In genomic region chr9:18688581-18688980, GRCh38 we compare ENCODE assay signal across 12 cellular contexts.
DNase-seq lines count a peak whose midpoint lies in the region; ATAC-seq and TF ChIP-seq lines count a peak whose summit lies in the region.
"Had no signal": no experiment of that assay in that cellular context is flagged by ENCODE, and none has a peak within 500 bp of the region (broad histone marks: within the 10 kb centered on the region; RNA-seq: fewer than 3 reads in every experiment).

No MANE protein-coding gene starts in this region.

- TF ChIP-seq CTCF in epithelial cell of esophagus (IDR thresholded peaks at IDR 0.05; ENCODE audit: insufficient read depth, low read depth, low read length, missing control alignments): no peak
- no peak for TF ChIP-seq CTCF in Peyer's patch (IDR thresholded peaks at IDR 0.05)

- H3K18ac ChIP-seq in trophoblast cell (ENCODE audit: low read length): no peak overlapping the region

- no peaks in the 10 kb centered on the region for H3K36me3 Mint-ChIP-seq in T-cell
- H3K36me3 Mint-ChIP-seq in activated naive CD4-positive, alpha-beta T cell treated with anti-CD3 and anti-CD28 coated beads, Interleukin-2, amount 10 ng/mL, durations not matched to agents 7 days and 5 days: no peaks in the 10 kb centered on the region
- H3K36me3 Mint-ChIP-seq: CD8-positive, alpha-beta memory T cell had no signal

- peak; percentile 3 for DNase-seq in NCI-H1694 (lab: John Stamatoyannopoulos, UW)
- no peak for DNase-seq in NCI-H1694 treated with DMSO at 0.1 percent for 48 hours (lab: John Stamatoyannopoulos, UW)
- peak; percentile 21 for DNase-seq in RKO (ENCODE audit: low spot score)
- peak; percentile 88 for DNase-seq in epithelial cell of esophagus (ENCODE audit: low read depth)
- peak; percentile 64 to 66 for DNase-seq in trophoblast cell
- no peak for DNase-seq in T-cell
- DNase-seq in activated naive CD4-positive, alpha-beta T cell treated with anti-CD3 and anti-CD28 coated beads, Interleukin-2, amount 10 ng/mL, durations not matched to agents 7 days and 5 days: no peak
- no peak for DNase-seq in Peyer's patch
- DNase-seq: Caco-2; CD8-positive, alpha-beta memory T cell; DMS53 had no signal

- H3K27me3 Mint-ChIP-seq in T-cell: no peaks in the 10 kb centered on the region
- no peaks in the 10 kb centered on the region for H3K27me3 Mint-ChIP-seq in activated naive CD4-positive, alpha-beta T cell treated with anti-CD3 and anti-CD28 coated beads, Interleukin-2, amount 10 ng/mL, durations not matched to agents 7 days and 5 days
- H3K27me3 Mint-ChIP-seq: CD8-positive, alpha-beta memory T cell had no signal

- H3K9me3 ChIP-seq in trophoblast cell (ENCODE audit: insufficient read depth, low read depth, low read length) (no peaks in the 10 kb centered on the region), Peyer's patch (no peaks in the 10 kb centered on the region)
- H3K9me3 ChIP-seq: Caco-2 had no signal

- H2BK12ac ChIP-seq in trophoblast cell (ENCODE audit: low read length): no peak overlapping the region

- no peak overlapping the region for H2BK5ac ChIP-seq in trophoblast cell (ENCODE audit: low read depth, low read length, poor library complexity)

- no peak overlapping the region for H3K27ac Mint-ChIP-seq in T-cell
- H3K27ac Mint-ChIP-seq in activated naive CD4-positive, alpha-beta T cell treated with anti-CD3 and anti-CD28 coated beads, Interleukin-2, amount 10 ng/mL, durations not matched to agents 7 days and 5 days: no peak overlapping the region
- H3K27ac Mint-ChIP-seq: CD8-positive, alpha-beta memory T cell had no signal

- H3K23ac ChIP-seq in trophoblast cell (ENCODE audit: low read length): no peak overlapping the region

- no peak overlapping the region for H3K9ac ChIP-seq in trophoblast cell (ENCODE audit: low read length)

- H3K27me3 ChIP-seq in trophoblast cell (ENCODE audit: insufficient read depth, low read length) (no peaks in the 10 kb centered on the region), Peyer's patch (no peaks in the 10 kb centered on the region)

- H2AFZ ChIP-seq in trophoblast cell (ENCODE audit: insufficient read depth, low read length, poor library complexity): no peak overlapping the region

- H3K4me1 Mint-ChIP-seq in T-cell: no peaks in the 10 kb centered on the region
- no peaks in the 10 kb centered on the region for H3K4me1 Mint-ChIP-seq in activated naive CD4-positive, alpha-beta T cell treated with anti-CD3 and anti-CD28 coated beads, Interleukin-2, amount 10 ng/mL, durations not matched to agents 7 days and 5 days
- H3K4me1 Mint-ChIP-seq: CD8-positive, alpha-beta memory T cell had no signal

- no peak overlapping the region for H4K8ac ChIP-seq in trophoblast cell (ENCODE audit: low read depth, low read length)

- H3K4me3 Mint-ChIP-seq in T-cell: no peak overlapping the region
- H3K4me3 Mint-ChIP-seq in activated naive CD4-positive, alpha-beta T cell treated with anti-CD3 and anti-CD28 coated beads, Interleukin-2, amount 10 ng/mL, durations not matched to agents 7 days and 5 days: no peak overlapping the region
- H3K4me3 Mint-ChIP-seq: CD8-positive, alpha-beta memory T cell had no signal

- no peaks in the 10 kb centered on the region for H3K79me2 ChIP-seq in trophoblast cell (ENCODE audit: control insufficient read depth, insufficient read depth, low read length, poor library complexity)

- no peak overlapping the region for H3K4me2 ChIP-seq in trophoblast cell (ENCODE audit: low read length)

- TF ChIP-seq POLR2A in Peyer's patch (IDR thresholded peaks at IDR 0.05): no peak

- no peak overlapping the region for H3K4me3 ChIP-seq in epithelial cell of esophagus (ENCODE audit: low read length)
- H3K4me3 ChIP-seq in trophoblast cell (ENCODE audit: low read depth, low read length): no peak overlapping the region
- no peak overlapping the region for H3K4me3 ChIP-seq in Peyer's patch

- no peak overlapping the region for H3K4ac ChIP-seq in trophoblast cell (ENCODE audit: low read depth, low read length)

- H3K4me1 ChIP-seq in trophoblast cell (ENCODE audit: control insufficient read depth in 1 of 2, insufficient read depth in 2 of 2, low read length in 2 of 2) (no peaks in the 10 kb centered on the region), Peyer's patch (peaks cover 0 to 8% (median 0%) of the 10 kb centered on the region in 4 donors)
- H3K4me1 ChIP-seq: Caco-2 had no signal

- ATAC-seq in T-cell (replicated peaks in 1 of 4): no peak

- H2AK5ac ChIP-seq in trophoblast cell (ENCODE audit: low read length): no peak overlapping the region

- H3K36me3 ChIP-seq in trophoblast cell (ENCODE audit: control insufficient read depth in 1 of 2, insufficient read depth in 2 of 2, low read length in 2 of 2): no peaks in the 10 kb centered on the region
- H3K36me3 ChIP-seq in Peyer's patch: no peaks in the 10 kb centered on the region

- no peaks in the 10 kb centered on the region for H3K79me1 ChIP-seq in trophoblast cell (ENCODE audit: low read length)

- peaks cover 0 to under 1% (median 0%) of the 10 kb centered on the region in 3 donors for H3K9me3 Mint-ChIP-seq in T-cell
- no peaks in the 10 kb centered on the region for H3K9me3 Mint-ChIP-seq in activated naive CD4-positive, alpha-beta T cell treated with anti-CD3 and anti-CD28 coated beads, Interleukin-2, amount 10 ng/mL, durations not matched to agents 7 days and 5 days
- H3K9me3 Mint-ChIP-seq: CD8-positive, alpha-beta memory T cell had no signal

- WGBS in trophoblast cell (ENCODE audit: extremely low coverage, insufficient coverage, insufficient read length): no CpG with 5 or more reads among the region's 4 CpGs

- POLR2A ChIA-PET in T-cell (lab: Charles Lee): no interaction called here

- H4K91ac ChIP-seq in trophoblast cell (ENCODE audit: low read depth, low read length): no peak overlapping the region

- H3K14ac ChIP-seq in trophoblast cell (ENCODE audit: low read length): no peak overlapping the region

- no peak overlapping the region for H2BK120ac ChIP-seq in trophoblast cell (ENCODE audit: insufficient read depth, low read length, poor library complexity)

- CTCF ChIA-PET in T-cell (lab: Charles Lee): no interaction called here
- CTCF ChIA-PET in activated naive CD4-positive, alpha-beta T cell treated with anti-CD3 and anti-CD28 coated beads, Interleukin-2, amount 10 ng/mL, durations not matched to agents 7 days and 5 days (lab: Charles Lee): no interaction called here

- H4K12ac ChIP-seq in trophoblast cell (ENCODE audit: low read depth, low read length): no peak overlapping the region

- no peak overlapping the region for H3K27ac ChIP-seq in trophoblast cell (ENCODE audit: low read depth, low read length)
- H3K27ac ChIP-seq in Peyer's patch: no peak overlapping the region
- H3K27ac ChIP-seq: 22Rv1 had no signal

Comparison
In these comparisons a context has a peak if more than half of its experiments do, and no peak if none do; other contexts are left out.
1. DNase-seq: peak in NCI-H1694 (single experiment), RKO (single experiment), epithelial cell of esophagus (single experiment) and trophoblast cell (2 of 2); none in NCI-H1694 treated with DMSO at 0.1 percent for 48 hours (single experiment), T-cell (0 of 34), activated naive CD4-positive, alpha-beta T cell treated with anti-CD3 and anti-CD28 coated beads, Interleukin-2, amount 10 ng/mL, durations not matched to agents 7 days and 5 days (single experiment) and Peyer's patch (0 of 3).